Comparison of ENCODE assay signal across 8 cellular contexts in the genomic region with DNA sequence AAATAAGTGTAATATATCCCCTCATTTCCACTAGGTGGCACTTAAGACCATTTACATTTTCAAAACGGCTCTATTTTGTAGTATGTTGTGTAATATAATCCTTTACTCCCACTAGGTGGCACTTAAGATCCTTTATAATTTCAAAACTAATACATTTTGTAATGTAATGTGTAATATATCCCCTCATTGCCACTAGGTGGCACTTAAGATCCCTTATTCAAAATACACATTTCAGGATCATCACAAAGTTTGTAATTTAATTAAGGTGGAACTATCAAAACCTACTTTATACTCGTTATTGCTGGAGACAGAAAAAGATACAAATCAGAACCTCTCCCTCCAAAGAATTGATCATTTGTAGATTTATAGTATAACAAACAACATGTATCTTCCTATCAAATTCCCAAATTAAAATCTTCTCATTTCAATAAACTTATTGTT.
A peak's percentile ranks its signal among the peaks of the same experiment; 100 is the strongest.
DNase-seq lines count a peak whose midpoint lies in the region; ATAC-seq and TF ChIP-seq lines count a peak whose summit lies in the region.

No MANE protein-coding gene starts in this region.

- H3K36me3 Mint-ChIP-seq in stimulated activated effector memory CD8-positive, alpha-beta T cell treated with anti-CD3 and anti-CD28 coated beads, Interleukin-12 subunit alpha, Interleukin-12 subunit beta, amount 100 ng/mL, for 72 hours = no peaks in the 10 kb centered on the region

- H4K20me1 ChIP-seq in DOHH2 (ENCODE audit: control insufficient read depth, insufficient read depth, low read depth, low read length) (no peaks in the 10 kb centered on the region), hepatocyte (ENCODE audit: insufficient read depth, poor library complexity, severe bottlenecking) (no peaks in the 10 kb centered on the region)

- no peak overlapping the region for H3K27ac ChIP-seq in DOHH2 (ENCODE audit: low read depth, low read length)
- no peak overlapping the region for H3K27ac ChIP-seq in hepatocyte

- H3K9me3 ChIP-seq in DOHH2 (ENCODE audit: control insufficient read depth, insufficient read depth, low read length) = no peaks in the 10 kb centered on the region
- no peaks in the 10 kb centered on the region for H3K9me3 ChIP-seq in hepatocyte (ENCODE audit: low read depth)

- TF ChIP-seq CTCF in DOHH2 (IDR thresholded peaks at IDR 0.05; ENCODE audit: low read depth, low read length, poor library complexity, severe bottlenecking) (peak; percentile 74), hepatocyte (IDR thresholded peaks at IDR 0.05; ENCODE audit: poor library complexity) (peak; percentile 92)

- H3K9me2 ChIP-seq in DOHH2 (replicated peaks; ENCODE audit: control insufficient read depth, low read length) (no peaks in the 10 kb centered on the region), hepatocyte (replicated peaks; ENCODE audit: insufficient read depth) (no peaks in the 10 kb centered on the region)

- H3K79me2 ChIP-seq in DOHH2 (ENCODE audit: control insufficient read depth, low read length) (no peaks in the 10 kb centered on the region), hepatocyte (no peaks in the 10 kb centered on the region)

- H3K27me3 ChIP-seq in DOHH2 (ENCODE audit: control insufficient read depth, low read length) = no peaks in the 10 kb centered on the region
- H3K27me3 ChIP-seq in hepatocyte = no peaks in the 10 kb centered on the region

- H3K27ac Mint-ChIP-seq in stimulated activated effector memory CD8-positive, alpha-beta T cell treated with anti-CD3 and anti-CD28 coated beads, Interleukin-12 subunit alpha, Interleukin-12 subunit beta, amount 100 ng/mL, for 72 hours = no peak overlapping the region

- H3K4me3 ChIP-seq in DOHH2 (ENCODE audit: low read length) (no peak overlapping the region), hepatocyte (no peak overlapping the region)

- H3K4me3 Mint-ChIP-seq in stimulated activated effector memory CD8-positive, alpha-beta T cell treated with anti-CD3 and anti-CD28 coated beads, Interleukin-12 subunit alpha, Interleukin-12 subunit beta, amount 100 ng/mL, for 72 hours = no peak overlapping the region

- ATAC-seq in GM21367 (IDR thresholded peaks at IDR 0.05; ENCODE audit: unreplicated experiment) (peak; percentile 80), HG03565 (IDR thresholded peaks at IDR 0.05; ENCODE audit: unreplicated experiment) (peak; percentile 91)
- ATAC-seq in stimulated activated effector memory CD8-positive, alpha-beta T cell treated with anti-CD3 and anti-CD28 coated beads, Interleukin-12 subunit alpha, Interleukin-12 subunit beta, amount 100 ng/mL, for 72 hours = peak; percentile 92

- H3K9me3 Mint-ChIP-seq in stimulated activated effector memory CD8-positive, alpha-beta T cell treated with anti-CD3 and anti-CD28 coated beads, Interleukin-12 subunit alpha, Interleukin-12 subunit beta, amount 100 ng/mL, for 72 hours = no peaks in the 10 kb centered on the region

- WGBS in hepatocyte (ENCODE audit: low lambda C conversion rate, missing lambda C conversion rate) = 17% methylated on average over 2 of the region's 2 CpGs

- no peak overlapping the region for H2AFZ ChIP-seq in hepatocyte

- H3K4me2 ChIP-seq in DOHH2 (ENCODE audit: low read length) = no peak overlapping the region
- H3K4me2 ChIP-seq in hepatocyte = no peak overlapping the region

- DNase-seq in NCI-H524 (lab: John Stamatoyannopoulos, UW) = peak; percentile 53 to 85
- DNase-seq in astrocyte of the hippocampus (ENCODE audit: low read depth, low spot score) = peak; percentile 70
- peak; percentile 72 for DNase-seq in hepatocyte (ENCODE audit: low spot score)
- no peak for DNase-seq in stimulated activated effector memory CD8-positive, alpha-beta T cell treated with anti-CD3 and anti-CD28 coated beads, Interleukin-12 subunit alpha, Interleukin-12 subunit beta, amount 100 ng/mL, for 72 hours (ENCODE audit: low spot score in 2 of 2)
- no peak for DNase-seq in COLO668 (lab: John Stamatoyannopoulos, UW; ENCODE audit: unreplicated experiment)

- no peaks in the 10 kb centered on the region for H3F3A ChIP-seq in DOHH2 (ENCODE audit: control insufficient read depth, insufficient read depth)

- H3K4me1 ChIP-seq in DOHH2 (ENCODE audit: control insufficient read depth, low read length) = no peaks in the 10 kb centered on the region
- H3K4me1 ChIP-seq in hepatocyte (ENCODE audit: insufficient read depth) = no peaks in the 10 kb centered on the region

- H3K36me3 ChIP-seq in DOHH2 (ENCODE audit: control insufficient read depth, low read length) = no peaks in the 10 kb centered on the region
- no peaks in the 10 kb centered on the region for H3K36me3 ChIP-seq in hepatocyte (replicated peaks; ENCODE audit: insufficient read depth, low read depth)

- no peaks in the 10 kb centered on the region for H3K4me1 Mint-ChIP-seq in stimulated activated effector memory CD8-positive, alpha-beta T cell treated with anti-CD3 and anti-CD28 coated beads, Interleukin-12 subunit alpha, Interleukin-12 subunit beta, amount 100 ng/mL, for 72 hours

Comparison
In these comparisons a context has a peak if more than half of its experiments do, and no peak if none do; other contexts are left out.
1. DNase-seq: peak in NCI-H524 (2 of 2), astrocyte of the hippocampus (single experiment) and hepatocyte (single experiment); none in stimulated activated effector memory CD8-positive, alpha-beta T cell treated with anti-CD3 and anti-CD28 coated beads, Interleukin-12 subunit alpha, Interleukin-12 subunit beta, amount 100 ng/mL, for 72 hours (0 of 2) and COLO668 (single experiment).
2. Peak in every context shown above with its lines, with median percentiles within 50 percentile points of each other: ATAC-seq.